Comparison of ENCODE assay signal across 18 cellular contexts in the genomic region with DNA sequence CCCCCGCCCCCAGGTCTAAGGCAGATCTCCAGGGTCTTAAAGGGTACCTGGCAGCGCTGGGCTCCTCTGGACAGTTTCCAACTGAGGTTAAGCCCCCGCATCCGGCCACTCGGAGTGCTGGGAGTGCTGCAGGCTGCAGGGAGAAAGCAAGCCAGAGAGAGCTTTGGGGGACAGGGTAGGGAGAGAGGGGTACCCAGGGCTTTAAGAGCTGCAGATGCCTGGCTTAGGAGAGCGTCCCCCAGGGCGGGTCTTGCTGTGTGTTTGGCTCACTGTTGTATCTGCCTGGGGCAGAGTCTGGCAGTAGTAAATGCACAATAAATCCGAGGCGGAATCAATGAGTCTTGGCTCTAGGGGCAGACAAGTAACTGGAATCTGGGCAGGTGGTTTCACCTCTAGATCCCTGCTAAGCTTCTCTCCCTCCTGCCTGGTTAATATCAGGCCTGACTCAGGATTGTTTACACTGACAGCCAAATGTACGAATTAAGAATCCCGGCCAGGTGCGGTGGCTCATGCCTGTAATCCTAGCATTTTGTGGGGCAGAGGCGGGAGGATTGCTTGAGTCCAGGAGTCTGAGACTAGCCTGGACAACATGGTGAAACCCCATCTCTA. TPM values are rescaled to one million over a fixed set of nuclear protein-coding genes. Genes with fewer than 3 reads are reported as not detected.
DNase-seq lines count a peak whose midpoint lies in the region; ATAC-seq and TF ChIP-seq lines count a peak whose summit lies in the region.
"Had no signal": no experiment of that assay in that cellular context is flagged by ENCODE, and none has a peak within 500 bp of the region (broad histone marks: within the 10 kb centered on the region; RNA-seq: fewer than 3 reads in every experiment).

No MANE protein-coding gene starts in this region.

- no peak for TF ChIP-seq CTCF in IMR-90 (conservative IDR thresholded peaks at IDR 0.05; ENCODE audit: low read depth, low read length)
- TF ChIP-seq CTCF in mammary epithelial cell (conservative IDR thresholded peaks at IDR 0.05 in 1 of 2, IDR thresholded peaks at IDR 0.05 in 1 of 2; ENCODE audit: extremely low read depth in 1 of 2, insufficient read depth in 1 of 2, low read depth in 1 of 2, low read length in 2 of 2), result no peak
- no peak for TF ChIP-seq CTCF in GM20000 (IDR thresholded peaks at IDR 0.05; ENCODE audit: extremely low read depth, missing control alignments)

- no peaks in the 10 kb centered on the region for H3K79me1 ChIP-seq in IMR-90 (ENCODE audit: low read depth in 1 of 2, low read length in 2 of 2)
- no peaks in the 10 kb centered on the region for H3K79me1 ChIP-seq in mesendoderm (ENCODE audit: low read length)

- H3K4ac ChIP-seq in IMR-90 (ENCODE audit: low read depth, low read length) (no peak overlapping the region), mesendoderm (ENCODE audit: low read depth, low read length) (no peak overlapping the region)

- H3K14ac ChIP-seq in IMR-90 (replicated peaks; ENCODE audit: low read depth, low read length), result no peak overlapping the region

- H3K4me2 ChIP-seq in IMR-90 (ENCODE audit: low read depth, low read length), result no peak overlapping the region
- peak overlapping the region; percentile 41 for H3K4me2 ChIP-seq in mammary epithelial cell (ENCODE audit: insufficient read depth, low read depth, low read length)
- no peak overlapping the region for H3K4me2 ChIP-seq in mesendoderm (ENCODE audit: low read length)

- peak overlapping the region; percentile 23 for H2AK9ac ChIP-seq in IMR-90 (replicated peaks; ENCODE audit: low read depth, low read length, poor library complexity)

- H3K9me3 ChIP-seq in IMR-90 (ENCODE audit: control insufficient read depth, insufficient read depth, low read length) (no peaks in the 10 kb centered on the region), mammary epithelial cell (replicated peaks; ENCODE audit: insufficient read depth, low read length) (no peaks in the 10 kb centered on the region)
- H3K9me3 ChIP-seq: adrenal gland, right lobe of liver, thyroid gland had no signal

- ATAC-seq in IMR-90 (ENCODE audit: low read depth) (no peak), HG03342 (IDR thresholded peaks at IDR 0.05; ENCODE audit: unreplicated experiment) (no peak)
- ATAC-seq: right lobe of liver, T-helper 17 cell had no signal

- no peak overlapping the region for H3K18ac ChIP-seq in IMR-90 (ENCODE audit: low read depth, low read length)
- no peak overlapping the region for H3K18ac ChIP-seq in mesendoderm (ENCODE audit: low read length)

- no peak for TF ChIP-seq POLR2A in IMR-90 (IDR thresholded peaks at IDR 0.05; ENCODE audit: low read depth, low read length)

- no peak overlapping the region for H3K23ac ChIP-seq in IMR-90 (ENCODE audit: low read depth, low read length)
- H3K23ac ChIP-seq in mesendoderm (ENCODE audit: low read length), result no peak overlapping the region

- H3K4me1 ChIP-seq in IMR-90 (ENCODE audit: control insufficient read depth, insufficient read depth, low read length) (peaks cover 5% of the 10 kb centered on the region; the same call in 1 of the 2 replicates), mammary epithelial cell (ENCODE audit: insufficient read depth, low read length) (peaks cover 30% of the 10 kb centered on the region), mesendoderm (ENCODE audit: control insufficient read depth, low read depth, low read length) (peaks cover 3% of the 10 kb centered on the region)

- H4K8ac ChIP-seq in IMR-90 (ENCODE audit: low read depth in 2 of 2, low read length in 2 of 2), result no peak overlapping the region
- H4K8ac ChIP-seq in mesendoderm (ENCODE audit: low read depth, low read length), result no peak overlapping the region

- CTCF ChIA-PET in IMR-90 (lab: Yijun Ruan, JAX), result no interaction called here
- CTCF ChIA-PET in mammary epithelial cell (lab: Charles Lee; ENCODE audit: low non-redundant PET), result interaction anchor here (0.7 kb wide), 1 partner anchor 153 kb away, joined by 13 read pairs; no protein-coding TSS in a partner anchor

- intact Hi-C loops in IMR-90 (cut with micrococcal nuclease) (no loop called here), mammary epithelial cell (cut with micrococcal nuclease) (no loop called here), posterior cingulate gyrus (cut with DNase I) (no loop called here)

- H4K20me1 ChIP-seq in IMR-90 (ENCODE audit: insufficient read depth, low read length) (peaks cover 7% of the 10 kb centered on the region; the same call in 1 of the 2 replicates), mammary epithelial cell (ENCODE audit: insufficient read depth, low read length) (no peaks in the 10 kb centered on the region)

- no peak overlapping the region for H3K4me3 ChIP-seq in IMR-90 (ENCODE audit: insufficient read depth, low read depth, low read length)
- no peak overlapping the region for H3K4me3 ChIP-seq in mammary epithelial cell (replicated peaks in 1 of 3; ENCODE audit: insufficient read depth in 1 of 3, low read depth in 2 of 3, low read length in 3 of 3)
- no peak overlapping the region for H3K4me3 ChIP-seq in mesendoderm (ENCODE audit: low read length)
- H3K4me3 ChIP-seq: right lobe of liver had no signal

- no peak overlapping the region for H4K91ac ChIP-seq in IMR-90 (ENCODE audit: insufficient read depth, low read depth, low read length)

- no peaks in the 10 kb centered on the region for H3K79me2 ChIP-seq in mammary epithelial cell (ENCODE audit: insufficient read depth, low read length)
- no peaks in the 10 kb centered on the region for H3K79me2 ChIP-seq in mesendoderm (ENCODE audit: control insufficient read depth, insufficient read depth, low read length)

- H3K9ac ChIP-seq in IMR-90 (ENCODE audit: low read depth, low read length) (no peak overlapping the region), mammary epithelial cell (ENCODE audit: insufficient read depth, low read length) (no peak overlapping the region), mesendoderm (ENCODE audit: low read length) (no peak overlapping the region)

- dilution Hi-C loops in IMR-90 (cut with HindIII; ENCODE audit: low sequenced_read_pairs, unreplicated experiment) (no loop called here), mammary epithelial cell (cut with HindIII; ENCODE audit: low sequenced_read_pairs) (loop anchor here (5.0 to 10.0 kb wide), 5 partner anchors 58 to 241 kb away; a partner anchor contains a TSS)

- H2BK120ac ChIP-seq in IMR-90 (ENCODE audit: low read depth, low read length), result no peak overlapping the region
- no peak overlapping the region for H2BK120ac ChIP-seq in mesendoderm (ENCODE audit: low read depth, low read length)

- POLR2A ChIA-PET in IMR-90 (lab: Charles Lee; ENCODE audit: unreplicated experiment), result no interaction called here

- H3K36me3 ChIP-seq in IMR-90 (ENCODE audit: control insufficient read depth, insufficient read depth, low read length), result no peaks in the 10 kb centered on the region
- no peaks in the 10 kb centered on the region for H3K36me3 ChIP-seq in mammary epithelial cell (ENCODE audit: insufficient read depth, low read length)
- H3K36me3 ChIP-seq in mesendoderm (ENCODE audit: control insufficient read depth, insufficient read depth, low read length), result no peaks in the 10 kb centered on the region
- H3K36me3 ChIP-seq: adrenal gland, right lobe of liver, thyroid gland had no signal

- no peaks in the 10 kb centered on the region for H3K9me1 ChIP-seq in IMR-90 (ENCODE audit: insufficient read depth, low read length)

- H2BK20ac ChIP-seq in IMR-90 (ENCODE audit: low read depth, low read length), result no peak overlapping the region

- no peak for TF ChIP-seq RAD21 in IMR-90 (IDR thresholded peaks at IDR 0.05; ENCODE audit: low read length)

- DNase-seq in COLO829 (ENCODE audit: low spot score) (peak; percentile 22), IMR-90 (no peak), mammary epithelial cell (peak; percentile 87), mesendoderm (no peak), GM20000 (ENCODE audit: low spot score) (no peak), posterior cingulate gyrus (no peak)
- DNase-seq: activated CD4-positive, alpha-beta T cell treated with anti-CD3 and anti-CD28 coated beads for 4 hours; adrenal gland; cortex of kidney; hypothalamus; NCI-H446; RPMI8226; stimulated activated CD4-positive, alpha-beta T cell treated with anti-CD3 and anti-CD28 coated beads, Interleukin-2, amount 100 ng/mL, for 48 hours; T-helper 17 cell; thyroid gland had no signal

- H2BK5ac ChIP-seq in IMR-90 (ENCODE audit: low read depth, low read length, poor library complexity, severe bottlenecking) (no peak overlapping the region), mesendoderm (ENCODE audit: low read length) (no peak overlapping the region)

- H2BK15ac ChIP-seq in IMR-90 (ENCODE audit: low read depth, low read length) (no peak overlapping the region), mesendoderm (replicated peaks; ENCODE audit: low read depth) (no peak overlapping the region)

- WGBS in IMR-90 (ENCODE audit: extremely low coverage in 2 of 2, insufficient read length in 1 of 2), 2 experiments, result 55% methylated on average over 5 of the region's 13 CpGs; no CpG with 5 or more reads in 1 of the 2 experiments
- 2% methylated on average over 7 of the region's 13 CpGs for WGBS in mammary epithelial cell (ENCODE audit: low coverage, missing lambda C conversion rate)
- no CpG with 5 or more reads among the region's 13 CpGs for WGBS in mesendoderm (ENCODE audit: extremely low coverage, insufficient coverage, low lambda C conversion rate)

- H3K56ac ChIP-seq in IMR-90 (ENCODE audit: extremely low read depth, insufficient read depth, low read length) (no peak overlapping the region), mesendoderm (ENCODE audit: low read length) (peak overlapping the region; percentile 7)

- H3K27ac ChIP-seq in IMR-90 (ENCODE audit: insufficient read depth, low read length) (no peak overlapping the region), mammary epithelial cell (ENCODE audit: insufficient read depth, low read depth, low read length) (no peak overlapping the region), mesendoderm (ENCODE audit: low read depth, low read length) (no peak overlapping the region)
- H3K27ac ChIP-seq: adrenal gland, right lobe of liver, thyroid gland had no signal

- H3K27me3 ChIP-seq in IMR-90 (ENCODE audit: control insufficient read depth, insufficient read depth, low read length), result peaks cover 43% of the 10 kb centered on the region
- H3K27me3 ChIP-seq in mammary epithelial cell (ENCODE audit: insufficient read depth, low read length), result no peaks in the 10 kb centered on the region
- peaks cover 16% of the 10 kb centered on the region for H3K27me3 ChIP-seq in mesendoderm (ENCODE audit: insufficient read depth, low read length, poor library complexity)

- H4K5ac ChIP-seq in IMR-90 (ENCODE audit: low read depth, low read length), result no peak overlapping the region
- H4K5ac ChIP-seq in mesendoderm (ENCODE audit: low read length), result no peak overlapping the region

- no peak overlapping the region for H2AFZ ChIP-seq in IMR-90 (replicated peaks; ENCODE audit: low read length, poor library complexity)
- no peak overlapping the region for H2AFZ ChIP-seq in mammary epithelial cell (ENCODE audit: low read depth, low read length)

- in situ Hi-C loops in IMR-90 (cut with MboI; ENCODE audit: low sequenced_read_pairs) (no loop called here), mammary epithelial cell (cut with MboI; ENCODE audit: low sequenced_read_pairs in 2 of 2) (no loop called here)

- BruUV-seq in IMR-90 (replicated peaks; lab: Mats Ljungman, UMichigan), result no TSS peak
- BruUV-seq in mammary epithelial cell (replicated peaks; lab: Mats Ljungman, UMichigan), result no TSS peak

- no peak overlapping the region for H2AK5ac ChIP-seq in IMR-90 (ENCODE audit: low read depth, low read length)
- no peak overlapping the region for H2AK5ac ChIP-seq in mesendoderm (ENCODE audit: low read length)

RNA-seq across cellular contexts. Expression of a gene that starts 0.8 kb away (rescaled TPM):
- total RNA-seq in IMR-90 (2012; rRNA removed), result not detected in 2 replicates
- polyA plus RNA-seq in IMR-90 (2012; rRNA removed), result 0.19 and 0.39 TPM in 2 replicates
- 0.15 and 0.25 TPM in 2 replicates for polyA plus RNA-seq in IMR-90 (2012; cell fraction: cytosol; rRNA removed)
- polyA plus RNA-seq in IMR-90 (2012; cell fraction: nucleus; rRNA removed; ENCODE audit: low replicate concordance), result 2.8 and 3.2 TPM in 2 replicates
- total RNA-seq in mammary epithelial cell, result 1 to 10 TPM in 1 of 2 donors, under 1 TPM in 1; under 0.01 to 2.7 TPM
- polyA plus RNA-seq in mammary epithelial cell, result 1.4 TPM
- polyA minus RNA-seq in mammary epithelial cell, result 5.4 TPM
- 0.10 TPM for polyA plus RNA-seq in mesendoderm (2013, experiment 1 of 2)
- 0.10 TPM for polyA plus RNA-seq in mesendoderm (2013, experiment 2 of 2)
- total RNA-seq: right lobe of liver had no signal
- polyA plus RNA-seq: adrenal gland had no signal

RNA-seq across cellular contexts. Expression of a gene that starts 7.7 kb away (rescaled TPM):
- total RNA-seq in IMR-90 (2012; rRNA removed) (not detected in 2 replicates), mammary epithelial cell (not detected)
- polyA plus RNA-seq in IMR-90 (2012; rRNA removed) (not detected in 2 replicates), mammary epithelial cell (not detected)
- not detected in 2 replicates for polyA plus RNA-seq in IMR-90 (2012; cell fraction: cytosol; rRNA removed)
- polyA plus RNA-seq in IMR-90 (2012; cell fraction: nucleus; rRNA removed; ENCODE audit: low replicate concordance), result 0.39 and 0.47 TPM in 2 replicates
- polyA minus RNA-seq in mammary epithelial cell, result not detected
- polyA plus RNA-seq in mesendoderm (2013, experiment 1 of 2), result not detected
- polyA plus RNA-seq in mesendoderm (2013, experiment 2 of 2), result 0.01 TPM
- total RNA-seq: adrenal gland, lower leg skin, right lobe of liver, thyroid gland had no signal
- polyA plus RNA-seq: adrenal gland had no signal

RNA-seq across cellular contexts. Expression of a gene that starts 14.9 kb away (rescaled TPM):
- 14.3 and 15.6 TPM in 2 replicates for total RNA-seq in IMR-90 (2012; rRNA removed)
- 33.6 and 38.9 TPM in 2 replicates for polyA plus RNA-seq in IMR-90 (2012; rRNA removed)
- 23.0 and 39.2 TPM in 2 replicates for polyA plus RNA-seq in IMR-90 (2012; cell fraction: cytosol; rRNA removed)
- 135 and 146 TPM in 2 replicates for polyA plus RNA-seq in IMR-90 (2012; cell fraction: nucleus; rRNA removed; ENCODE audit: low replicate concordance)
- total RNA-seq in mammary epithelial cell, result 1 to 10 TPM; 1.3 to 2.5 TPM
- 1.2 TPM for polyA plus RNA-seq in mammary epithelial cell
- 0.88 TPM for polyA minus RNA-seq in mammary epithelial cell
- 0.84 TPM for polyA plus RNA-seq in mesendoderm (2013, experiment 1 of 2)
- 0.41 TPM for polyA plus RNA-seq in mesendoderm (2013, experiment 2 of 2)
- total RNA-seq: right lobe of liver, thyroid gland had no signal

RNA-seq across cellular contexts. Expression of a gene that starts 15.6 kb away (rescaled TPM):
- total RNA-seq in IMR-90 (2012; rRNA removed) (1.8 and 1.9 TPM in 2 replicates), mammary epithelial cell (10 to 100 TPM; 15.6 to 18.8 TPM)
- polyA plus RNA-seq in IMR-90 (2012; rRNA removed) (5.9 and 6.9 TPM in 2 replicates), mammary epithelial cell (8.4 TPM)
- 5.3 and 5.4 TPM in 2 replicates for polyA plus RNA-seq in IMR-90 (2012; cell fraction: cytosol; rRNA removed)
- 48.9 and 79.4 TPM in 2 replicates for polyA plus RNA-seq in IMR-90 (2012; cell fraction: nucleus; rRNA removed; ENCODE audit: low replicate concordance)
- 9.0 TPM for polyA minus RNA-seq in mammary epithelial cell
- 9.3 TPM for polyA plus RNA-seq in mesendoderm (2013, experiment 1 of 2)
- 8.7 TPM for polyA plus RNA-seq in mesendoderm (2013, experiment 2 of 2)

RNA-seq across cellular contexts. Expression of a gene that starts 21.3 kb away (rescaled TPM):
- total RNA-seq in IMR-90 (2012; rRNA removed), result not detected in 2 replicates
- polyA plus RNA-seq in IMR-90 (2012; rRNA removed), result 1.4 and 1.6 TPM in 2 replicates
- 0.49 TPM in 1 of 2 replicates, not detected in the other for polyA plus RNA-seq in IMR-90 (2012; cell fraction: cytosol; rRNA removed)
- 10.6 and 24.6 TPM in 2 replicates for polyA plus RNA-seq in IMR-90 (2012; cell fraction: nucleus; rRNA removed; ENCODE audit: low replicate concordance)
- total RNA-seq in mammary epithelial cell, result under 1 TPM in 1 of 2 donors, not detected in 1; 0.75 TPM
- not detected for polyA plus RNA-seq in mammary epithelial cell
- not detected for polyA minus RNA-seq in mammary epithelial cell
- not detected for polyA plus RNA-seq in mesendoderm (2013, experiment 1 of 2)
- polyA plus RNA-seq in mesendoderm (2013, experiment 2 of 2), result 0.08 TPM
- total RNA-seq: lower leg skin, right lobe of liver, T-helper 17 cell, thyroid gland had no signal

Comparison
In these comparisons a context has a peak if more than half of its experiments do, and no peak if none do; other contexts are left out.
1. DNase-seq: peak in COLO829 (single experiment) and mammary epithelial cell (single experiment); none in IMR-90 (single experiment), mesendoderm (single experiment), GM20000 (single experiment) and posterior cingulate gyrus (0 of 10).